ENCODE assay signal across 1 cellular context in genomic region chr10:80191589-80192270, GRCh38.
TF ChIP-seq lines count a peak whose summit lies in the region.

No MANE protein-coding gene starts in this region.

TF ChIP-seq in IMR-90, 13 proteins besides CTCF, POLR2A, EP300 and RAD21:
- TF ChIP-seq MAZ (IDR thresholded peaks at IDR 0.05; ENCODE audit: borderline replicate concordance, low read depth, low read length) (no peak), MXI1 (IDR thresholded peaks at IDR 0.05; ENCODE audit: borderline replicate concordance, low read depth, low read length) (no peak), RFX5 (IDR thresholded peaks at IDR 0.05; ENCODE audit: low read depth, low read length) (no peak), BHLHE40 (IDR thresholded peaks at IDR 0.05; ENCODE audit: low read depth, low read length) (no peak), NFE2L2 (IDR thresholded peaks at IDR 0.05; ENCODE audit: low read depth, low read length) (no peak), CEBPB (IDR thresholded peaks at IDR 0.05; ENCODE audit: low read depth, low read length) (no peak), RCOR1 (IDR thresholded peaks at IDR 0.05; ENCODE audit: insufficient replicate concordance, low read length) (no peak), CHD1 (IDR thresholded peaks at IDR 0.05; ENCODE audit: low read depth, low read length) (no peak), FOS (IDR thresholded peaks at IDR 0.05; ENCODE audit: low read depth, low read length) (no peak), ELK1 (IDR thresholded peaks at IDR 0.05; ENCODE audit: borderline replicate concordance, low read depth, low read length) (no peak), MAFK (IDR thresholded peaks at IDR 0.05; ENCODE audit: low read depth, low read length) (no peak), SMC3 (IDR thresholded peaks at IDR 0.05; ENCODE audit: low read depth, low read length) (no peak)
- TF ChIP-seq, protein P1, sequence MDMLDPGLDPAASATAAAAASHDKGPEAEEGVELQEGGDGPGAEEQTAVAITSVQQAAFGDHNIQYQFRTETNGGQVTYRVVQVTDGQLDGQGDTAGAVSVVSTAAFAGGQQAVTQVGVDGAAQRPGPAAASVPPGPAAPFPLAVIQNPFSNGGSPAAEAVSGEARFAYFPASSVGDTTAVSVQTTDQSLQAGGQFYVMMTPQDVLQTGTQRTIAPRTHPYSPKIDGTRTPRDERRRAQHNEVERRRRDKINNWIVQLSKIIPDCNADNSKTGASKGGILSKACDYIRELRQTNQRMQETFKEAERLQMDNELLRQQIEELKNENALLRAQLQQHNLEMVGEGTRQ (IDR thresholded peaks at IDR 0.05; ENCODE audit: low read depth, low read length): no peak
